Comparison of ENCODE assay signal across 23 cellular contexts in genomic region chr7:134021861-134022260, GRCh38.
"Had no signal": no experiment of that assay in that cellular context is flagged by ENCODE, and none has a peak within 500 bp of the region (broad histone marks: within the 10 kb centered on the region; RNA-seq: fewer than 3 reads in every experiment).

No MANE protein-coding gene starts in this region.

- H3K27ac ChIP-seq: coronary artery, gastroesophageal sphincter, left ventricle myocardium inferior, sigmoid colon, stomach had no signal

- H3K27me3 Mint-ChIP-seq: activated CD4-positive, alpha-beta memory T cell treated with anti-CD3 and anti-CD28 coated beads for 36 hours; activated naive CD8-positive, alpha-beta T cell treated with anti-CD3 and anti-CD28 coated beads, Interleukin-2, amount 10 ng/mL, durations not matched to agents 7 days and 5 days; naive thymus-derived CD4-positive, alpha-beta T cell; stimulated activated memory B cell treated with anti-CD40 and anti-IgM and Interleukin-4, amounts not matched to agents 10 μg/mL and 1 μg/mL and 100 μg/mL, for 72 hours; type B pancreatic cell had no signal

- H3K9me3 Mint-ChIP-seq: activated CD4-positive, alpha-beta memory T cell treated with anti-CD3 and anti-CD28 coated beads for 36 hours; activated naive CD4-positive, alpha-beta T cell treated with anti-CD3 and anti-CD28 coated beads for 36 hours; activated naive CD8-positive, alpha-beta T cell treated with anti-CD3 and anti-CD28 coated beads, Interleukin-2, amount 10 ng/mL, durations not matched to agents 7 days and 5 days; activated T-cell treated with anti-CD3 and anti-CD28 coated beads, Interleukin-2, amount 50 U/mL, for 72 hours; neural crest cell; stimulated activated memory B cell treated with anti-CD40 and anti-IgM and Interleukin-4, amounts not matched to agents 10 μg/mL and 1 μg/mL and 100 μg/mL, for 72 hours; type B pancreatic cell had no signal

- H3K4me3 Mint-ChIP-seq: activated CD4-positive, alpha-beta memory T cell treated with anti-CD3 and anti-CD28 coated beads for 36 hours; activated naive CD4-positive, alpha-beta T cell treated with anti-CD3 and anti-CD28 coated beads for 36 hours; activated naive CD8-positive, alpha-beta T cell treated with anti-CD3 and anti-CD28 coated beads, Interleukin-2, amount 10 ng/mL, durations not matched to agents 7 days and 5 days; activated T-cell treated with anti-CD3 and anti-CD28 coated beads, Interleukin-2, amount 50 U/mL, for 72 hours; naive thymus-derived CD4-positive, alpha-beta T cell; neural crest cell; stimulated activated memory B cell treated with anti-CD40 and anti-IgM and Interleukin-4, amounts not matched to agents 10 μg/mL and 1 μg/mL and 100 μg/mL, for 72 hours; type B pancreatic cell had no signal

- DNase-seq: activated CD4-positive, alpha-beta memory T cell treated with anti-CD3 and anti-CD28 coated beads for 36 hours; activated CD4-positive, alpha-beta T cell treated with anti-CD3 and anti-CD28 coated beads for 48 hours; activated effector memory CD4-positive, alpha-beta T cell treated with Interleukin-2 at 50 U/mL for 16 hours; activated naive CD4-positive, alpha-beta T cell treated with anti-CD3 and anti-CD28 coated beads for 36 hours; activated naive CD8-positive, alpha-beta T cell treated with anti-CD3 and anti-CD28 coated beads, Interleukin-2, amount 10 ng/mL, durations not matched to agents 7 days and 5 days; activated T-cell treated with anti-CD3 and anti-CD28 coated beads, Interleukin-2, amount 50 U/mL, for 72 hours; amniotic stem cell; head of caudate nucleus; hypothalamus; left ventricle myocardium inferior; naive thymus-derived CD4-positive, alpha-beta T cell; posterior cingulate gyrus; sigmoid colon; stimulated activated CD4-positive, alpha-beta T cell treated with anti-CD3 and anti-CD28 coated beads, Interleukin-15, amount 100 ng/mL, for 24 hours; T1000 had no signal

- H3K27me3 ChIP-seq: gastroesophageal sphincter, sigmoid colon, stomach had no signal

- ATAC-seq: activated T-cell treated with anti-CD3 and anti-CD28 coated beads, Interleukin-2, amount 50 U/mL, for 72 hours; gastroesophageal sphincter; naive thymus-derived CD4-positive, alpha-beta T cell; stimulated activated memory B cell treated with anti-CD40 and anti-IgM and Interleukin-4, amounts not matched to agents 10 μg/mL and 1 μg/mL and 100 μg/mL, for 72 hours had no signal

- H3K27ac Mint-ChIP-seq: activated CD4-positive, alpha-beta memory T cell treated with anti-CD3 and anti-CD28 coated beads for 36 hours; activated naive CD4-positive, alpha-beta T cell treated with anti-CD3 and anti-CD28 coated beads for 36 hours; activated naive CD8-positive, alpha-beta T cell treated with anti-CD3 and anti-CD28 coated beads, Interleukin-2, amount 10 ng/mL, durations not matched to agents 7 days and 5 days; activated T-cell treated with anti-CD3 and anti-CD28 coated beads, Interleukin-2, amount 50 U/mL, for 72 hours; naive thymus-derived CD4-positive, alpha-beta T cell; stimulated activated memory B cell treated with anti-CD40 and anti-IgM and Interleukin-4, amounts not matched to agents 10 μg/mL and 1 μg/mL and 100 μg/mL, for 72 hours; type B pancreatic cell had no signal

- H3K36me3 ChIP-seq: gastroesophageal sphincter, left ventricle myocardium inferior, sigmoid colon, stomach had no signal

- FAIRE-seq: bronchial epithelial cell had no signal

- H3K4me2 ChIP-seq: smooth muscle cell had no signal

- H3K4me1 Mint-ChIP-seq: activated naive CD8-positive, alpha-beta T cell treated with anti-CD3 and anti-CD28 coated beads, Interleukin-2, amount 10 ng/mL, durations not matched to agents 7 days and 5 days; naive thymus-derived CD4-positive, alpha-beta T cell; stimulated activated memory B cell treated with anti-CD40 and anti-IgM and Interleukin-4, amounts not matched to agents 10 μg/mL and 1 μg/mL and 100 μg/mL, for 72 hours had no signal

- H3K4me3 ChIP-seq: coronary artery, gastroesophageal sphincter, left ventricle myocardium inferior, sigmoid colon, smooth muscle cell, stomach had no signal

- H3K9me3 ChIP-seq: gastroesophageal sphincter, left ventricle myocardium inferior, sigmoid colon, stomach had no signal

- H3K36me3 Mint-ChIP-seq: activated naive CD8-positive, alpha-beta T cell treated with anti-CD3 and anti-CD28 coated beads, Interleukin-2, amount 10 ng/mL, durations not matched to agents 7 days and 5 days had no signal
